Comparison of ENCODE assay signal across 1 cellular context in the genomic region with DNA sequence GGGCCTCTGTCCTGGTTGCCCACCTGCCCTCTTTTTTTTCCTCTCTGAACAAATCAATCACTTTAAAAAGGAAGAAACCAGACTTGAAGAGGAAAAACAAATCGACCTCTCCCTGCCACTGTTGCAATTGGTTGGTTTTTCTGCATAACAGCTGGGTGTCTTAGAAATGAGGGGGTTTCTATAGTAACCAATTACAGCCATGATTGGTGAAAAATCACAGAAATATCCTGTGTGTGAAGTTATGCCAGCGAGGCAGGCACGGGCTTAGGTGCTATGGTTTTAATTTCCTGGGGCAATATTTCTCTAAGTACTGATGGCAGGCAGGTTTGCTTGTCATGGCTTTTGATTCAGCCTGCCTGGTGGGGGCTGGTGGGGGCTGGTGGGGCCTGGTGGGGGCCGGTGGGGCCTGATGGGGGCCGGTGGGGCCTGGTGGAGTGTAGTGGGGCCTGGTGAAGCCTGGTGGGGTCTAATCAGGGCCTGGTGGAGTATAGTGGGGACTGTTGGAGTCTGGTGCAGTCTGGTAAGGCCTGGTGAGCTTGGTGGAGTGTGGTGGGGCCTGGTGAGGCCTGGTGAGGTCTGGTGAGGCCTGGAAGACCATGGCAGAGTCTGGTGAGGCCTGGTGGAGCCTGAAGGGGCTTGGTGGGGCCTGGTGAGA.
TF ChIP-seq lines count a peak whose summit lies in the region.

No MANE protein-coding gene starts in this region.

TF ChIP-seq in GM23338, 12 proteins besides CTCF, POLR2A, EP300 and RAD21:
- TF ChIP-seq, protein P1, sequence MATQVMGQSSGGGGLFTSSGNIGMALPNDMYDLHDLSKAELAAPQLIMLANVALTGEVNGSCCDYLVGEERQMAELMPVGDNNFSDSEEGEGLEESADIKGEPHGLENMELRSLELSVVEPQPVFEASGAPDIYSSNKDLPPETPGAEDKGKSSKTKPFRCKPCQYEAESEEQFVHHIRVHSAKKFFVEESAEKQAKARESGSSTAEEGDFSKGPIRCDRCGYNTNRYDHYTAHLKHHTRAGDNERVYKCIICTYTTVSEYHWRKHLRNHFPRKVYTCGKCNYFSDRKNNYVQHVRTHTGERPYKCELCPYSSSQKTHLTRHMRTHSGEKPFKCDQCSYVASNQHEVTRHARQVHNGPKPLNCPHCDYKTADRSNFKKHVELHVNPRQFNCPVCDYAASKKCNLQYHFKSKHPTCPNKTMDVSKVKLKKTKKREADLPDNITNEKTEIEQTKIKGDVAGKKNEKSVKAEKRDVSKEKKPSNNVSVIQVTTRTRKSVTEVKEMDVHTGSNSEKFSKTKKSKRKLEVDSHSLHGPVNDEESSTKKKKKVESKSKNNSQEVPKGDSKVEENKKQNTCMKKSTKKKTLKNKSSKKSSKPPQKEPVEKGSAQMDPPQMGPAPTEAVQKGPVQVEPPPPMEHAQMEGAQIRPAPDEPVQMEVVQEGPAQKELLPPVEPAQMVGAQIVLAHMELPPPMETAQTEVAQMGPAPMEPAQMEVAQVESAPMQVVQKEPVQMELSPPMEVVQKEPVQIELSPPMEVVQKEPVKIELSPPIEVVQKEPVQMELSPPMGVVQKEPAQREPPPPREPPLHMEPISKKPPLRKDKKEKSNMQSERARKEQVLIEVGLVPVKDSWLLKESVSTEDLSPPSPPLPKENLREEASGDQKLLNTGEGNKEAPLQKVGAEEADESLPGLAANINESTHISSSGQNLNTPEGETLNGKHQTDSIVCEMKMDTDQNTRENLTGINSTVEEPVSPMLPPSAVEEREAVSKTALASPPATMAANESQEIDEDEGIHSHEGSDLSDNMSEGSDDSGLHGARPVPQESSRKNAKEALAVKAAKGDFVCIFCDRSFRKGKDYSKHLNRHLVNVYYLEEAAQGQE (IDR thresholded peaks at IDR 0.05; ENCODE audit: unreplicated experiment) = no peak
- TF ChIP-seq NANOG (IDR thresholded peaks at IDR 0.05; ENCODE audit: borderline replicate concordance) (no peak), JUNB (IDR thresholded peaks at IDR 0.05; ENCODE audit: unreplicated experiment) (no peak), ZNF114 (CRISPR knock-in tag; IDR thresholded peaks at IDR 0.05) (no peak), POLR2AphosphoS5 (IDR thresholded peaks at IDR 0.05; ENCODE audit: low read depth) (no peak), CREB1 (CRISPR knock-in tag; IDR thresholded peaks at IDR 0.05; ENCODE audit: low read depth) (no peak), STAT1 (IDR thresholded peaks at IDR 0.05; ENCODE audit: unreplicated experiment) (no peak), EZH2phosphoT487 (IDR thresholded peaks at IDR 0.05; ENCODE audit: unreplicated experiment) (no peak), ZNF331 (CRISPR knock-in tag; IDR thresholded peaks at IDR 0.05; ENCODE audit: low read depth) (no peak), EZH2 (IDR thresholded peaks at IDR 0.05; ENCODE audit: low read depth, unreplicated experiment) (no peak)
- TF ChIP-seq, protein P2, sequence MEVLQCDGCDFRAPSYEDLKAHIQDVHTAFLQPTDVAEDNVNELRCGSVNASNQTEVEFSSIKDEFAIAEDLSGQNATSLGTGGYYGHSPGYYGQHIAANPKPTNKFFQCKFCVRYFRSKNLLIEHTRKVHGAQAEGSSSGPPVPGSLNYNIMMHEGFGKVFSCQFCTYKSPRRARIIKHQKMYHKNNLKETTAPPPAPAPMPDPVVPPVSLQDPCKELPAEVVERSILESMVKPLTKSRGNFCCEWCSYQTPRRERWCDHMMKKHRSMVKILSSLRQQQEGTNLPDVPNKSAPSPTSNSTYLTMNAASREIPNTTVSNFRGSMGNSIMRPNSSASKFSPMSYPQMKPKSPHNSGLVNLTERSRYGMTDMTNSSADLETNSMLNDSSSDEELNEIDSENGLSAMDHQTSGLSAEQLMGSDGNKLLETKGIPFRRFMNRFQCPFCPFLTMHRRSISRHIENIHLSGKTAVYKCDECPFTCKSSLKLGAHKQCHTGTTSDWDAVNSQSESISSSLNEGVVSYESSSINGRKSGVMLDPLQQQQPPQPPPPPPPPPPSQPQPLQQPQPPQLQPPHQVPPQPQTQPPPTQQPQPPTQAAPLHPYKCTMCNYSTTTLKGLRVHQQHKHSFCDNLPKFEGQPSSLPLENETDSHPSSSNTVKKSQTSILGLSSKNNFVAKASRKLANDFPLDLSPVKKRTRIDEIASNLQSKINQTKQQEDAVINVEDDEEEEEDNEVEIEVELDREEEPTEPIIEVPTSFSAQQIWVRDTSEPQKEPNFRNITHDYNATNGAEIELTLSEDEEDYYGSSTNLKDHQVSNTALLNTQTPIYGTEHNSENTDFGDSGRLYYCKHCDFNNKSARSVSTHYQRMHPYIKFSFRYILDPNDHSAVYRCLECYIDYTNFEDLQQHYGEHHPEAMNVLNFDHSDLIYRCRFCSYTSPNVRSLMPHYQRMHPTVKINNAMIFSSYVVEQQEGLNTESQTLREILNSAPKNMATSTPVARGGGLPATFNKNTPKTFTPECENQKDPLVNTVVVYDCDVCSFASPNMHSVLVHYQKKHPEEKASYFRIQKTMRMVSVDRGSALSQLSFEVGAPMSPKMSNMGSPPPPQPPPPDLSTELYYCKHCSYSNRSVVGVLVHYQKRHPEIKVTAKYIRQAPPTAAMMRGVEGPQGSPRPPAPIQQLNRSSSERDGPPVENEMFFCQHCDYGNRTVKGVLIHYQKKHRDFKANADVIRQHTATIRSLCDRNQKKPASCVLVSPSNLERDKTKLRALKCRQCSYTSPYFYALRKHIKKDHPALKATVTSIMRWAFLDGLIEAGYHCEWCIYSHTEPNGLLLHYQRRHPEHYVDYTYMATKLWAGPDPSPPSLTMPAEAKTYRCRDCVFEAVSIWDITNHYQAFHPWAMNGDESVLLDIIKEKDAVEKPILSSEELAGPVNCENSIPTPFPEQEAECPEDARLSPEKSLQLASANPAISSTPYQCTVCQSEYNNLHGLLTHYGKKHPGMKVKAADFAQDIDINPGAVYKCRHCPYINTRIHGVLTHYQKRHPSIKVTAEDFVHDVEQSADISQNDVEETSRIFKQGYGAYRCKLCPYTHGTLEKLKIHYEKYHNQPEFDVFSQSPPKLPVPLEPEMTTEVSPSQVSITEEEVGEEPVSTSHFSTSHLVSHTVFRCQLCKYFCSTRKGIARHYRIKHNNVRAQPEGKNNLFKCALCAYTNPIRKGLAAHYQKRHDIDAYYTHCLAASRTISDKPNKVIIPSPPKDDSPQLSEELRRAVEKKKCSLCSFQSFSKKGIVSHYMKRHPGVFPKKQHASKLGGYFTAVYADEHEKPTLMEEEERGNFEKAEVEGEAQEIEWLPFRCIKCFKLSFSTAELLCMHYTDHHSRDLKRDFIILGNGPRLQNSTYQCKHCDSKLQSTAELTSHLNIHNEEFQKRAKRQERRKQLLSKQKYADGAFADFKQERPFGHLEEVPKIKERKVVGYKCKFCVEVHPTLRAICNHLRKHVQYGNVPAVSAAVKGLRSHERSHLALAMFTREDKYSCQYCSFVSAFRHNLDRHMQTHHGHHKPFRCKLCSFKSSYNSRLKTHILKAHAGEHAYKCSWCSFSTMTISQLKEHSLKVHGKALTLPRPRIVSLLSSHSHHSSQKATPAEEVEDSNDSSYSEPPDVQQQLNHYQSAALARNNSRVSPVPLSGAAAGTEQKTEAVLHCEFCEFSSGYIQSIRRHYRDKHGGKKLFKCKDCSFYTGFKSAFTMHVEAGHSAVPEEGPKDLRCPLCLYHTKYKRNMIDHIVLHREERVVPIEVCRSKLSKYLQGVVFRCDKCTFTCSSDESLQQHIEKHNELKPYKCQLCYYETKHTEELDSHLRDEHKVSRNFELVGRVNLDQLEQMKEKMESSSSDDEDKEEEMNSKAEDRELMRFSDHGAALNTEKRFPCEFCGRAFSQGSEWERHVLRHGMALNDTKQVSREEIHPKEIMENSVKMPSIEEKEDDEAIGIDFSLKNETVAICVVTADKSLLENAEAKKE (CRISPR knock-in tag; IDR thresholded peaks at IDR 0.05) = no peak
- TF ChIP-seq, protein P3, sequence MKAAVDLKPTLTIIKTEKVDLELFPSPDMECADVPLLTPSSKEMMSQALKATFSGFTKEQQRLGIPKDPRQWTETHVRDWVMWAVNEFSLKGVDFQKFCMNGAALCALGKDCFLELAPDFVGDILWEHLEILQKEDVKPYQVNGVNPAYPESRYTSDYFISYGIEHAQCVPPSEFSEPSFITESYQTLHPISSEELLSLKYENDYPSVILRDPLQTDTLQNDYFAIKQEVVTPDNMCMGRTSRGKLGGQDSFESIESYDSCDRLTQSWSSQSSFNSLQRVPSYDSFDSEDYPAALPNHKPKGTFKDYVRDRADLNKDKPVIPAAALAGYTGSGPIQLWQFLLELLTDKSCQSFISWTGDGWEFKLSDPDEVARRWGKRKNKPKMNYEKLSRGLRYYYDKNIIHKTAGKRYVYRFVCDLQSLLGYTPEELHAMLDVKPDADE (IDR thresholded peaks at IDR 0.05) = no peak
